8 cellular contexts compared by ENCODE assay signal in the genomic region with DNA sequence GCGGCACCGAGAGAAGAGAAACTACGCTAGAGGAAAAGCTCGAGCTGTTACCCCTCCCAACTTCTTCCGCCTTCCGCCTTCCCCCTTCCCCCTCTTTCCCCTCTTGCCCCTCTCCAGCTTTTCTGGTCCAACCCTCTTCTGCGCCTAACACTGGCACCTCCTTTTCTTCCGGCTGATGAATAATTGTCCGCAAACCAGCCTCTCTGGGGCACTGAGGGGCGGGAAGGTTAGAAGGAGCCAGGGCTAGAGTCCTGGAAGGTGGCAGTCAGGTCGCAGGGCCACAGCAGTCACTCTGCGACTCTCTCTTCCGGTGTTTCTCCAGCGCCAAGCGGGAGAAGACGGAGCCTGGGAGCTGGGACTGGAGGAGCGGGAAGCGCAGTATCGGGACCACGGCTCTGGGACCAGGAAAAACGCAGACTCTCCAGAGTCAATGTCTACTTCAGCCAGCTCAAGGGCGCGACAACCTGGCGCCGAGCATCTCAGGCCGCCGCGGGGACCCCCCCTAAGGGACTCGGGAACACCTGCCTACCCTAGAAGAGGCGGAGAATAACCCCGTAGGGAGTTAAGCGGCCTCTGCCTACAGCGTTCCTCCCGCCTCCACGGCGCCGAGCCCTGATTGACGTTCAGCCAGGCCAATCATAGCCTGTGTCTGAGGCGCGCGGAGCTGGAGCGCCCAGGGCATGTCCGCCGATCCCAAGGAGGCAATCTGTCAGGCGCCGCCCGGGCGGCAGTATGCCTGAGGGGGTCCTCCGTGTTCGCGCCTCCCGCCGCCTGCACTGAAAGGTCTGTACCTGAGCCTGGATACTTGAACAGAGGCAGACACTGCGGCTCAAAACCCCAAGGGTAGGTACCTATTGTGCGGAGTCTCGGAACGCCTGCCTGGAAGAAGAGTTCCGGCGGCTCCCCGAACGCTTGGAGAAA. TPM values are rescaled to one million over a fixed set of nuclear protein-coding genes. Genes with fewer than 3 reads are reported as not detected.
DNase-seq lines count a peak whose midpoint lies in the region; ATAC-seq, FAIRE-seq and TF ChIP-seq lines count a peak whose summit lies in the region.

No MANE protein-coding gene starts in this region.

- H3K27me3 ChIP-seq in neural cell (ENCODE audit: insufficient read depth, low read depth, low read length), result no peaks in the 10 kb centered on the region

- TF ChIP-seq EP300 in neural cell (conservative IDR thresholded peaks at IDR 0.05; ENCODE audit: poor library complexity, severe bottlenecking), result peak; percentile 38

- CTCF ChIA-PET in RWPE1 (lab: Yijun Ruan, JAX), result interaction anchor here (0.5 to 2.0 kb wide), 6 partner anchors 10 to 90 kb away, joined by 3 to 7 read pairs (median 3); no protein-coding TSS in a partner anchor

- peak overlapping the region; percentile 82 for H3K4me2 ChIP-seq in neural cell (ENCODE audit: low read length)

- peak overlapping the region; percentile 96 to 99 for H3K4me3 Mint-ChIP-seq in stimulated activated naive CD8-positive, alpha-beta T cell treated with anti-CD3 and anti-CD28 coated beads, Interleukin-15, amount 100 ng/mL, for 72 hours

- H4K20me1 ChIP-seq in neural cell (ENCODE audit: insufficient read depth), result no peaks in the 10 kb centered on the region

- no peaks in the 10 kb centered on the region for H3K36me3 ChIP-seq in neural cell (ENCODE audit: insufficient read depth, low read length)

- no peaks in the 10 kb centered on the region for H3K9me2 ChIP-seq in neural cell (ENCODE audit: insufficient read depth, low read length)

- TF ChIP-seq POLR2A in H54 (IDR thresholded peaks at IDR 0.05; ENCODE audit: low read depth, low read length), result peak; percentile 73

- peak; percentile 91 for FAIRE-seq in H54 (lab: Jason Lieb, UNC)

- peak overlapping the region; percentile 89 for H2AFZ ChIP-seq in neural cell (ENCODE audit: low read depth, low read length)

- H3K79me2 ChIP-seq in neural cell (replicated peaks; ENCODE audit: insufficient read depth, low read length), result peaks cover 33% of the 10 kb centered on the region

- TF ChIP-seq CTCF in RWPE1 (conservative IDR thresholded peaks at IDR 0.05; ENCODE audit: low read depth), result no peak
- TF ChIP-seq CTCF in fibroblast of villous mesenchyme (IDR thresholded peaks at IDR 0.05; ENCODE audit: insufficient read depth, low read depth, low read length), result no peak
- TF ChIP-seq CTCF in neural cell (IDR thresholded peaks at IDR 0.05; ENCODE audit: poor library complexity, severe bottlenecking), result peak; percentile 73

- peak; percentile 42 for TF ChIP-seq RAD21 in neural cell (conservative IDR thresholded peaks at IDR 0.05)

- no peaks in the 10 kb centered on the region for H3K27me3 Mint-ChIP-seq in stimulated activated naive CD8-positive, alpha-beta T cell treated with anti-CD3 and anti-CD28 coated beads, Interleukin-15, amount 100 ng/mL, for 72 hours

- H3K27ac ChIP-seq in RWPE1 (peak overlapping the region; percentile 82), neural cell (ENCODE audit: low read length) (peak overlapping the region; percentile 89)

- H3K9me3 ChIP-seq in neural cell (ENCODE audit: low read length), result no peaks in the 10 kb centered on the region

- H3K4me3 ChIP-seq in fibroblast of villous mesenchyme (ENCODE audit: low read depth, low read length) (peak overlapping the region; percentile 84), neural cell (ENCODE audit: low read length) (peak overlapping the region; percentile 71)

- H3K9ac ChIP-seq in neural cell (ENCODE audit: low read length), result peak overlapping the region; percentile 84

- DNase-seq in ELF-1 (ENCODE audit: low read depth, low spot score) (peak; percentile 98), H54 (ENCODE audit: insufficient read length, low spot score) (peak; percentile 91), LoVo (ENCODE audit: low spot score) (peak; percentile 93), RWPE1 (ENCODE audit: low spot score) (peak; percentile 100), fibroblast of villous mesenchyme (ENCODE audit: low read depth) (peak; percentile 93)
- DNase-seq in activated effector memory CD4-positive, alpha-beta T cell treated with Interleukin-2 at 50 U/mL for 16 hours, result peak; percentile 93
- DNase-seq in stimulated activated naive CD8-positive, alpha-beta T cell treated with anti-CD3 and anti-CD28 coated beads, Interleukin-15, amount 100 ng/mL, for 72 hours, result peak; percentile 97 to 98

- peak; percentile 99 for ATAC-seq in stimulated activated naive CD8-positive, alpha-beta T cell treated with anti-CD3 and anti-CD28 coated beads, Interleukin-15, amount 100 ng/mL, for 72 hours

- peaks cover 43% of the 10 kb centered on the region for H3K4me1 Mint-ChIP-seq in stimulated activated naive CD8-positive, alpha-beta T cell treated with anti-CD3 and anti-CD28 coated beads, Interleukin-15, amount 100 ng/mL, for 72 hours

- POLR2A ChIA-PET in RWPE1 (lab: Yijun Ruan, JAX; ENCODE audit: low non-redundant PET), result interaction anchor here (0.6 to 1.2 kb wide), 6 partner anchors 41 to 699 kb away, joined by 3 to 5 read pairs (median 4); a partner anchor contains a TSS

- H3K9me3 Mint-ChIP-seq in stimulated activated naive CD8-positive, alpha-beta T cell treated with anti-CD3 and anti-CD28 coated beads, Interleukin-15, amount 100 ng/mL, for 72 hours, result no peaks in the 10 kb centered on the region

- no peaks in the 10 kb centered on the region for H3F3A ChIP-seq in neural cell (ENCODE audit: insufficient read depth, low read length, poor library complexity, severe bottlenecking)

- peak overlapping the region; percentile 94 to 97 for H3K27ac Mint-ChIP-seq in stimulated activated naive CD8-positive, alpha-beta T cell treated with anti-CD3 and anti-CD28 coated beads, Interleukin-15, amount 100 ng/mL, for 72 hours

TF ChIP-seq in neural cell, 6 proteins besides CTCF, POLR2A, EP300 and RAD21:
- TF ChIP-seq POLR2AphosphoS5 (IDR thresholded peaks at IDR 0.05) (peak; percentile 68), SMC3 (conservative IDR thresholded peaks at IDR 0.05; ENCODE audit: poor library complexity) (no peak), TAF1 (IDR thresholded peaks at IDR 0.05; ENCODE audit: low read depth) (peak; percentile 89), MXI1 (conservative IDR thresholded peaks at IDR 0.05; ENCODE audit: poor library complexity, severe bottlenecking) (peak; percentile 75), EZH2 (IDR thresholded peaks at IDR 0.05; ENCODE audit: borderline replicate concordance, insufficient read depth, low read length, poor library complexity, severe bottlenecking) (no peak)
- TF ChIP-seq, protein P1, sequence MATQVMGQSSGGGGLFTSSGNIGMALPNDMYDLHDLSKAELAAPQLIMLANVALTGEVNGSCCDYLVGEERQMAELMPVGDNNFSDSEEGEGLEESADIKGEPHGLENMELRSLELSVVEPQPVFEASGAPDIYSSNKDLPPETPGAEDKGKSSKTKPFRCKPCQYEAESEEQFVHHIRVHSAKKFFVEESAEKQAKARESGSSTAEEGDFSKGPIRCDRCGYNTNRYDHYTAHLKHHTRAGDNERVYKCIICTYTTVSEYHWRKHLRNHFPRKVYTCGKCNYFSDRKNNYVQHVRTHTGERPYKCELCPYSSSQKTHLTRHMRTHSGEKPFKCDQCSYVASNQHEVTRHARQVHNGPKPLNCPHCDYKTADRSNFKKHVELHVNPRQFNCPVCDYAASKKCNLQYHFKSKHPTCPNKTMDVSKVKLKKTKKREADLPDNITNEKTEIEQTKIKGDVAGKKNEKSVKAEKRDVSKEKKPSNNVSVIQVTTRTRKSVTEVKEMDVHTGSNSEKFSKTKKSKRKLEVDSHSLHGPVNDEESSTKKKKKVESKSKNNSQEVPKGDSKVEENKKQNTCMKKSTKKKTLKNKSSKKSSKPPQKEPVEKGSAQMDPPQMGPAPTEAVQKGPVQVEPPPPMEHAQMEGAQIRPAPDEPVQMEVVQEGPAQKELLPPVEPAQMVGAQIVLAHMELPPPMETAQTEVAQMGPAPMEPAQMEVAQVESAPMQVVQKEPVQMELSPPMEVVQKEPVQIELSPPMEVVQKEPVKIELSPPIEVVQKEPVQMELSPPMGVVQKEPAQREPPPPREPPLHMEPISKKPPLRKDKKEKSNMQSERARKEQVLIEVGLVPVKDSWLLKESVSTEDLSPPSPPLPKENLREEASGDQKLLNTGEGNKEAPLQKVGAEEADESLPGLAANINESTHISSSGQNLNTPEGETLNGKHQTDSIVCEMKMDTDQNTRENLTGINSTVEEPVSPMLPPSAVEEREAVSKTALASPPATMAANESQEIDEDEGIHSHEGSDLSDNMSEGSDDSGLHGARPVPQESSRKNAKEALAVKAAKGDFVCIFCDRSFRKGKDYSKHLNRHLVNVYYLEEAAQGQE (IDR thresholded peaks at IDR 0.05; ENCODE audit: borderline replicate concordance), result peak; percentile 67

RNA-seq across cellular contexts. Expression of a gene that starts 40.4 kb away (rescaled TPM):
- 34.8 and 59.6 TPM in 2 replicates for total RNA-seq in fibroblast of villous mesenchyme
- polyA plus RNA-seq in neural cell, result not detected in 2 replicates
- polyA minus RNA-seq in neural cell, result not detected in 2 replicates

RNA-seq across cellular contexts. Expression of a gene that starts 40.8 kb away (rescaled TPM):
- total RNA-seq in fibroblast of villous mesenchyme, result 70.5 and 122 TPM in 2 replicates
- polyA plus RNA-seq in neural cell, result not detected in 2 replicates
- not detected in 2 replicates for polyA minus RNA-seq in neural cell

RNA-seq across cellular contexts. Expression of a gene that starts 46.5 kb away (rescaled TPM):
- 1.7 TPM in 1 of 2 replicates, not detected in the other for total RNA-seq in fibroblast of villous mesenchyme
- polyA plus RNA-seq in neural cell, result 2.9 and 4.5 TPM in 2 replicates
- 2.5 and 2.9 TPM in 2 replicates for polyA minus RNA-seq in neural cell

RNA-seq across cellular contexts. Expression of a gene that starts 50.5 kb away (rescaled TPM):
- 72.5 and 78.2 TPM in 2 replicates for total RNA-seq in fibroblast of villous mesenchyme
- polyA plus RNA-seq in neural cell, result 1.6 TPM in 1 of 2 replicates, not detected in the other
- not detected in 2 replicates for polyA minus RNA-seq in neural cell

RNA-seq across cellular contexts. Expression of a gene that starts 55.8 kb away (rescaled TPM):
- 20.6 and 33.7 TPM in 2 replicates for total RNA-seq in fibroblast of villous mesenchyme
- polyA plus RNA-seq in neural cell, result 1.2 and 2.3 TPM in 2 replicates
- polyA minus RNA-seq in neural cell, result 0.73 and 0.81 TPM in 2 replicates

Comparison
In these comparisons a context has a peak if more than half of its experiments do, and no peak if none do; other contexts are left out.
1. Peak in every context shown above with its lines: DNase-seq, ATAC-seq, H3K4me3 ChIP-seq and H3K27ac ChIP-seq.